Comparison of ENCODE assay signal across 28 cellular contexts in the genomic region with DNA sequence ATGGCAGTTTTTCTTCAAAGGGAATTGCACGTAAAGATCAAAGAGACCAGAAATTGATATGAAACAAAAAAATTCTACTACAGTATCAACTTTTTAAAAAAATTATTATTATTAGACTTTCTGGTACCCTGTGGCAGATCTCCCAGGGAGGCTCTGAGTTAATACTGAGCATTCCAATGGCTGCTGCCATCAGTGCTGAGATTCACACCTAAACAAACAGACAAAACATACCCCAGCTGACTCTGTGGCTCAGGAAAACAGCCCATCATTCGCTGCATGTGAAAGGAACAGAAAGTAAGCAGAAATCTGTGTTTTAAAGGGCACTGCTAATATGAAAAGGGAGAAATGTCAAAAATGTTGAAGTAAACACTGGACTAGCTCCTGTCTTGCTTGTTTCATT.
"Had no signal": no experiment of that assay in that cellular context is flagged by ENCODE, and none has a peak within 500 bp of the region (broad histone marks: within the 10 kb centered on the region; RNA-seq: fewer than 3 reads in every experiment).

No MANE protein-coding gene starts in this region.

- H3K27ac Mint-ChIP-seq: immature natural killer cell; naive thymus-derived CD4-positive, alpha-beta T cell; natural killer cell treated with Interleukin-12 subunit alpha and Interleukin-12 subunit beta and Interleukin-15 and Interleukin-18, amount 100 ng/mL, for 72 hours; progenitor cell of endocrine pancreas; stimulated activated naive B cell treated with anti-CD40 and anti-IgM and Interleukin-4, amounts not matched to agents 10 μg/mL and 1 μg/mL and 100 μg/mL, for 72 hours had no signal

- H3K27me3 Mint-ChIP-seq: natural killer cell treated with Interleukin-12 subunit alpha and Interleukin-12 subunit beta and Interleukin-15 and Interleukin-18, amount 100 ng/mL, for 72 hours; stimulated activated naive B cell treated with anti-CD40 and anti-IgM and Interleukin-4, amounts not matched to agents 10 μg/mL and 1 μg/mL and 100 μg/mL, for 72 hours had no signal

- ATAC-seq: left colon; left lung; lower lobe of right lung; mucosa of descending colon; naive thymus-derived CD4-positive, alpha-beta T cell; natural killer cell treated with Interleukin-12 subunit alpha and Interleukin-12 subunit beta and Interleukin-15 and Interleukin-18, amount 100 ng/mL, for 72 hours; sciatic nerve; stimulated activated naive B cell treated with anti-CD40 and anti-IgM and Interleukin-4, amounts not matched to agents 10 μg/mL and 1 μg/mL and 100 μg/mL, for 72 hours; stimulated activated naive CD8-positive, alpha-beta T cell treated with anti-CD3 and anti-CD28 coated beads, Interleukin-15, Interleukin-2, amounts not matched to agents 100 U/mL and 50 U/mL, for 24 hours had no signal

- H3K27me3 ChIP-seq: left lung, ovary, right atrium auricular region, stomach, testis, thyroid gland, transverse colon, upper lobe of left lung, vagina had no signal

- H3K9me3 Mint-ChIP-seq: stimulated activated naive B cell treated with anti-CD40 and anti-IgM and Interleukin-4, amounts not matched to agents 10 μg/mL and 1 μg/mL and 100 μg/mL, for 72 hours had no signal

- H3K27ac ChIP-seq: left lung, lower lobe of right lung, ovary, right atrium auricular region, skin epidermis, stomach, testis, thyroid gland, transverse colon, upper lobe of left lung, vagina had no signal

- DNase-seq: hippocampal formation; immature natural killer cell; kidney; left colon; left lung; lower lobe of right lung; mammary epithelial cell; midbrain; mucosa of descending colon; naive thymus-derived CD4-positive, alpha-beta T cell; ovary; stimulated activated CD4-positive, alpha-beta T cell treated with anti-CD3 and anti-CD28 coated beads, Interleukin-12 subunit alpha, Interleukin-12 subunit beta, amount 100 ng/mL, for 4 hours; stimulated activated CD4-positive, alpha-beta T cell treated with anti-CD3 and anti-CD28 coated beads, Interleukin-15, amount 100 ng/mL, for 24 hours; stimulated activated CD4-positive, alpha-beta T cell treated with anti-CD3 and anti-CD28 coated beads, Interleukin-2, amount 100 ng/mL, for 24 hours; stimulated activated CD4-positive, alpha-beta T cell treated with anti-CD3 and anti-CD28 coated beads, Interleukin-4, amount 100 ng/mL, for 1 hour; stimulated activated naive B cell treated with anti-CD40 and anti-IgM and Interleukin-4, amounts not matched to agents 10 μg/mL and 1 μg/mL and 100 μg/mL, for 72 hours; stimulated activated naive CD8-positive, alpha-beta T cell treated with anti-CD3 and anti-CD28 coated beads, Interleukin-15, Interleukin-2, amounts not matched to agents 100 U/mL and 50 U/mL, for 24 hours; stomach; testis; thyroid gland; transverse colon; upper lobe of left lung had no signal

- H3K4me1 Mint-ChIP-seq: immature natural killer cell; naive thymus-derived CD4-positive, alpha-beta T cell; stimulated activated naive B cell treated with anti-CD40 and anti-IgM and Interleukin-4, amounts not matched to agents 10 μg/mL and 1 μg/mL and 100 μg/mL, for 72 hours had no signal

- H3K4me3 Mint-ChIP-seq: immature natural killer cell; naive thymus-derived CD4-positive, alpha-beta T cell; natural killer cell treated with Interleukin-12 subunit alpha and Interleukin-12 subunit beta and Interleukin-15 and Interleukin-18, amount 100 ng/mL, for 72 hours; stimulated activated naive B cell treated with anti-CD40 and anti-IgM and Interleukin-4, amounts not matched to agents 10 μg/mL and 1 μg/mL and 100 μg/mL, for 72 hours had no signal

- H3K4me3 ChIP-seq: left lung, lower lobe of right lung, mucosa of descending colon, ovary, right atrium auricular region, skin epidermis, stomach, testis, thyroid gland, transverse colon, upper lobe of left lung, vagina had no signal

- H3K36me3 ChIP-seq: left lung, lower lobe of right lung, ovary, right atrium auricular region, stomach, thyroid gland, transverse colon, upper lobe of left lung, vagina had no signal

- H3K4me1 ChIP-seq: left lung, lower lobe of right lung, right atrium auricular region, testis, thyroid gland, transverse colon, upper lobe of left lung, vagina had no signal

- H3K9me3 ChIP-seq: left lung, lower lobe of right lung, mucosa of descending colon, ovary, right atrium auricular region, stomach, testis, thyroid gland, transverse colon, upper lobe of left lung, vagina had no signal

- H3K36me3 Mint-ChIP-seq: immature natural killer cell; naive thymus-derived CD4-positive, alpha-beta T cell; natural killer cell treated with Interleukin-12 subunit alpha and Interleukin-12 subunit beta and Interleukin-15 and Interleukin-18, amount 100 ng/mL, for 72 hours; stimulated activated naive B cell treated with anti-CD40 and anti-IgM and Interleukin-4, amounts not matched to agents 10 μg/mL and 1 μg/mL and 100 μg/mL, for 72 hours had no signal
